Comparison of ENCODE assay signal across 13 cellular contexts in the genomic region with DNA sequence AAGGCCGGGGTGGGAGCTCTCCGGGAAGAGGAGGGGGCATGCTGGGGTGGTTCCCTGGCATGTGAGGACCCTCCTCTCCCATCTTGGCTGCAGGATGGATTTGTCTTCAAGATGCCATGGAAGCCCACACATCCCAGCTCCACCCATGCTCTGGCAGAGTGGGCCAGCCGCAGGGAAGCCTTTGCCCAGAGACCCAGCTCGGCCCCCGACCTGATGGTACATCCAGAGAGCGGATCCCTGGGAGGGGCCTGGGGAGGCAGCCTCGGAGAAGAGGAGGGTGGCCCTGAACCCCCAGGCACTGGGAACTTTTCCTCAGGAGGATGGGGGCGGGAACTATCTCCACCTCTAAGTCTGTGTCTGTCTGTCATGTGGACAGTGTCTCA. TPM values are rescaled to one million over a fixed set of nuclear protein-coding genes. Genes with fewer than 3 reads are reported as not detected.
A peak's percentile ranks its signal among the peaks of the same experiment; 100 is the strongest.
DNase-seq lines count a peak whose midpoint lies in the region; ATAC-seq and TF ChIP-seq lines count a peak whose summit lies in the region.
"Had no signal": no experiment of that assay in that cellular context is flagged by ENCODE, and none has a peak within 500 bp of the region (broad histone marks: within the 10 kb centered on the region; RNA-seq: fewer than 3 reads in every experiment).

No MANE protein-coding gene starts in this region.

- peaks cover 30% of the 10 kb centered on the region for H3K79me1 ChIP-seq in mesenchymal stem cell (replicated peaks; ENCODE audit: low read length, poor library complexity, severe bottlenecking)

- H2AFZ ChIP-seq in mesenchymal stem cell (ENCODE audit: low read depth, low read length) (no peak overlapping the region), SK-N-SH (ENCODE audit: low read depth) (no peak overlapping the region)

- DNase-seq in CD8-positive, alpha-beta T cell = no peak
- DNase-seq in activated CD8-positive, alpha-beta T cell treated with anti-CD3 and anti-CD28 coated beads for 36 hours = no peak
- DNase-seq in mesenchymal stem cell (no peak), SK-N-SH (no peak), NCI-H526 treated with DMSO at 0.1 percent for 48 hours (lab: John Stamatoyannopoulos, UW) (no peak), kidney glomerular epithelial cell (lab: John Stamatoyannopoulos, UW) (no peak)
- DNase-seq: BE2C; MG63; NCI-H1930; stimulated activated CD4-positive, alpha-beta T cell treated with anti-CD3 and anti-CD28 coated beads, Interleukin-4, amount 100 ng/mL, for 1 hour had no signal

- peak overlapping the region; percentile 5 for H4K8ac ChIP-seq in mesenchymal stem cell (ENCODE audit: low read length)

- no peak overlapping the region for H2BK5ac ChIP-seq in mesenchymal stem cell (ENCODE audit: low read depth, low read length, poor library complexity, severe bottlenecking)

- H3K9me3 Mint-ChIP-seq in CD8-positive, alpha-beta T cell = no peaks in the 10 kb centered on the region
- no peaks in the 10 kb centered on the region for H3K9me3 Mint-ChIP-seq in activated CD8-positive, alpha-beta T cell treated with anti-CD3 and anti-CD28 coated beads for 36 hours

- no peaks in the 10 kb centered on the region for H3K27me3 ChIP-seq in BLaER1
- H3K27me3 ChIP-seq in CD8-positive, alpha-beta T cell (ENCODE audit: insufficient read depth, low read length) = no peaks in the 10 kb centered on the region
- no peaks in the 10 kb centered on the region for H3K27me3 ChIP-seq in mesenchymal stem cell (ENCODE audit: control insufficient read depth in 1 of 2, insufficient read depth in 1 of 2, low read length in 2 of 2)
- H3K27me3 ChIP-seq in SK-N-SH (ENCODE audit: insufficient read depth) = no peaks in the 10 kb centered on the region
- H3K27me3 ChIP-seq: BE2C, MG63 had no signal

- TF ChIP-seq RAD21 in SK-N-SH (IDR thresholded peaks at IDR 0.05; ENCODE audit: low read length) = no peak

- H3K36me3 Mint-ChIP-seq in CD8-positive, alpha-beta T cell = peaks cover 90% of the 10 kb centered on the region
- H3K36me3 Mint-ChIP-seq in activated CD8-positive, alpha-beta T cell treated with anti-CD3 and anti-CD28 coated beads for 36 hours (ENCODE audit: low read depth) = peaks cover 78% of the 10 kb centered on the region

- H3K4me1 Mint-ChIP-seq in CD8-positive, alpha-beta T cell (ENCODE audit: low read depth) = peaks cover 70% of the 10 kb centered on the region
- peaks cover 58% of the 10 kb centered on the region for H3K4me1 Mint-ChIP-seq in activated CD8-positive, alpha-beta T cell treated with anti-CD3 and anti-CD28 coated beads for 36 hours (ENCODE audit: low read depth)

- H2BK120ac ChIP-seq in mesenchymal stem cell (ENCODE audit: low read depth, low read length) = no peak overlapping the region

- H3K27ac ChIP-seq in BLaER1 (peak overlapping the region; percentile 6; the same call in 1 of the 2 replicates), mesenchymal stem cell (ENCODE audit: low read length, poor library complexity, severe bottlenecking) (no peak overlapping the region), SK-N-SH (ENCODE audit: low read depth in 2 of 2, low read length in 1 of 2) (peak overlapping the region in 1 of 2 experiments; percentile 65; a peak in 1 of 4 replicates)
- H3K27ac ChIP-seq in CD8-positive, alpha-beta T cell (ENCODE audit: low read depth, low read length) = peak overlapping the region; percentile 42
- H3K27ac ChIP-seq: thoracic aorta had no signal

- H2AK5ac ChIP-seq in mesenchymal stem cell (ENCODE audit: low read length, severe bottlenecking) = no peak overlapping the region

- peak overlapping the region; percentile 3 for H4K91ac ChIP-seq in mesenchymal stem cell (ENCODE audit: low read length)

- no peak overlapping the region for H3K9ac ChIP-seq in BLaER1
- H3K9ac ChIP-seq in mesenchymal stem cell (ENCODE audit: low read length) = peak overlapping the region; percentile 25
- no peak overlapping the region for H3K9ac ChIP-seq in SK-N-SH

- peaks cover 12% of the 10 kb centered on the region for H3F3A ChIP-seq in SK-N-SH (replicated peaks; ENCODE audit: insufficient read depth)

- over 99% methylated on average over 8 of the region's 8 CpGs for WGBS in mesenchymal stem cell
- 86% methylated on average over 4 of the region's 8 CpGs for WGBS in SK-N-SH (ENCODE audit: low lambda C conversion rate)

- H3K4me2 ChIP-seq in BLaER1 = no peak overlapping the region
- no peak overlapping the region for H3K4me2 ChIP-seq in mesenchymal stem cell (ENCODE audit: low read length, poor library complexity, severe bottlenecking)
- no peak overlapping the region for H3K4me2 ChIP-seq in SK-N-SH

- H3K4me3 Mint-ChIP-seq in CD8-positive, alpha-beta T cell = no peak overlapping the region
- H3K4me3 Mint-ChIP-seq in activated CD8-positive, alpha-beta T cell treated with anti-CD3 and anti-CD28 coated beads for 36 hours = no peak overlapping the region

- H3K23ac ChIP-seq in mesenchymal stem cell (ENCODE audit: low read length in 2 of 2) = no peak overlapping the region

- no peak overlapping the region for H2BK15ac ChIP-seq in mesenchymal stem cell (ENCODE audit: low read depth, poor library complexity, severe bottlenecking)

- H3K4ac ChIP-seq in mesenchymal stem cell (ENCODE audit: low read depth in 1 of 2, low read length in 2 of 2) = no peak overlapping the region

- H4K20me1 ChIP-seq in BLaER1 (peaks cover 7% of the 10 kb centered on the region; the same call in 1 of the 2 replicates), SK-N-SH (ENCODE audit: insufficient read depth) (no peaks in the 10 kb centered on the region)

- H3K4me3 ChIP-seq in BLaER1 (no peak overlapping the region), mesenchymal stem cell (ENCODE audit: insufficient read depth in 1 of 2, low read depth in 1 of 2, low read length in 2 of 2) (no peak overlapping the region), SK-N-SH (ENCODE audit: low read depth in 2 of 2, low read length in 1 of 2) (no peak overlapping the region)
- no peak overlapping the region for H3K4me3 ChIP-seq in CD8-positive, alpha-beta T cell (ENCODE audit: low read depth, low read length)
- H3K4me3 ChIP-seq: MG63, mucosa of descending colon, thoracic aorta had no signal

- peaks cover 47% of the 10 kb centered on the region for H3K79me2 ChIP-seq in SK-N-SH (ENCODE audit: insufficient read depth)

- no peak for TF ChIP-seq CTCF in CD8-positive, alpha-beta T cell (IDR thresholded peaks at IDR 0.05)
- no peak for TF ChIP-seq CTCF in activated CD8-positive, alpha-beta T cell treated with anti-CD3 and anti-CD28 coated beads for 36 hours (IDR thresholded peaks at IDR 0.05)
- no peak for TF ChIP-seq CTCF in SK-N-SH (IDR thresholded peaks at IDR 0.05)

- no peak for ATAC-seq in CD8-positive, alpha-beta T cell
- ATAC-seq in activated CD8-positive, alpha-beta T cell treated with anti-CD3 and anti-CD28 coated beads for 36 hours = no peak
- ATAC-seq: mucosa of descending colon had no signal

- H3K27ac Mint-ChIP-seq in CD8-positive, alpha-beta T cell = peak overlapping the region; percentile 98
- H3K27ac Mint-ChIP-seq in activated CD8-positive, alpha-beta T cell treated with anti-CD3 and anti-CD28 coated beads for 36 hours = peak overlapping the region; percentile 24

- H3K9me3 ChIP-seq in BLaER1 (no peaks in the 10 kb centered on the region), mesenchymal stem cell (ENCODE audit: control insufficient read depth, low read length) (no peaks in the 10 kb centered on the region), SK-N-SH (no peaks in the 10 kb centered on the region)
- no peaks in the 10 kb centered on the region for H3K9me3 ChIP-seq in CD8-positive, alpha-beta T cell (ENCODE audit: low read length)
- H3K9me3 ChIP-seq: BE2C, MG63, mucosa of descending colon, thoracic aorta had no signal

- POLR2A ChIA-PET in CD8-positive, alpha-beta T cell (lab: Charles Lee) = interaction anchor here (0.7 to 3.5 kb wide), 2 partner anchors 16 to 19 kb away, joined by 3 to 34 read pairs; a partner anchor contains a TSS
- POLR2A ChIA-PET in activated CD8-positive, alpha-beta T cell treated with anti-CD3 and anti-CD28 coated beads for 36 hours (lab: Charles Lee) = interaction anchor here (0.7 to 4.6 kb wide), 5 partner anchors 11 to 354 kb away, joined by 3 to 42 read pairs (median 6); a partner anchor contains a TSS
- POLR2A ChIA-PET in SK-N-SH (lab: Yijun Ruan, JAX) = interaction anchor here (1.1 kb wide), 1 partner anchor 10 kb away, joined by 3 read pairs; no protein-coding TSS in a partner anchor

- intact Hi-C loops in CD8-positive, alpha-beta T cell (cut with DNase I, micrococcal nuclease) = no loop called here
- intact Hi-C loops in activated CD8-positive, alpha-beta T cell treated with anti-CD3 and anti-CD28 coated beads for 36 hours (cut with micrococcal nuclease) = no loop called here

- no peaks in the 10 kb centered on the region for H3K27me3 Mint-ChIP-seq in CD8-positive, alpha-beta T cell (ENCODE audit: low read depth)
- no peaks in the 10 kb centered on the region for H3K27me3 Mint-ChIP-seq in activated CD8-positive, alpha-beta T cell treated with anti-CD3 and anti-CD28 coated beads for 36 hours

- no peak overlapping the region for H3K14ac ChIP-seq in mesenchymal stem cell (ENCODE audit: low read length in 2 of 2)

- H3K18ac ChIP-seq in mesenchymal stem cell (ENCODE audit: low read depth in 1 of 2, low read length in 2 of 2) = no peak overlapping the region

- H3K9me2 ChIP-seq in SK-N-SH = no peaks in the 10 kb centered on the region

- TF ChIP-seq EP300 in SK-N-SH (IDR thresholded peaks at IDR 0.05; ENCODE audit: borderline replicate concordance in 1 of 2, low read depth in 1 of 2, low read length in 1 of 2) = no peak

- H3K36me3 ChIP-seq in BLaER1 = peaks cover 75% of the 10 kb centered on the region
- H3K36me3 ChIP-seq in CD8-positive, alpha-beta T cell (ENCODE audit: insufficient read depth, low read length) = peaks cover 59% of the 10 kb centered on the region
- peaks cover 69 to 85% of the 10 kb centered on the region in 2 experiments for H3K36me3 ChIP-seq in mesenchymal stem cell (ENCODE audit: control insufficient read depth in 1 of 2, insufficient read depth in 2 of 2, low read depth in 1 of 2, low read length in 2 of 2)
- peaks cover 26 to 48% of the 10 kb centered on the region in 2 experiments for H3K36me3 ChIP-seq in SK-N-SH (replicated peaks in 1 of 2; ENCODE audit: control insufficient read depth in 1 of 2, insufficient read depth in 2 of 2, low read length in 1 of 2)

- CTCF ChIA-PET in CD8-positive, alpha-beta T cell (lab: Charles Lee) = interaction anchor here (1.0 to 8.5 kb wide), 5 partner anchors 9 to 19 kb away, joined by 3 to 67 read pairs (median 7); a partner anchor contains a TSS
- CTCF ChIA-PET in activated CD8-positive, alpha-beta T cell treated with anti-CD3 and anti-CD28 coated beads for 36 hours (lab: Charles Lee) = interaction anchor here (1.0 to 2.5 kb wide), 5 partner anchors 10 to 33 kb away, joined by 3 to 13 read pairs (median 5); a partner anchor contains a TSS
- CTCF ChIA-PET in SK-N-SH (lab: Yijun Ruan, JAX) = interaction anchor here (1.7 to 3.0 kb wide), 2 partner anchors 18 to 19 kb away, joined by 3 to 23 read pairs; a partner anchor contains a TSS

- peak overlapping the region in 1 of 2 experiments; percentile 12 for H2BK12ac ChIP-seq in mesenchymal stem cell (ENCODE audit: low read length in 2 of 2)

- H3K4me1 ChIP-seq in BLaER1 (peaks cover 75% of the 10 kb centered on the region), mesenchymal stem cell (ENCODE audit: control insufficient read depth, insufficient read depth, low read depth, low read length) (peaks cover 37% of the 10 kb centered on the region), SK-N-SH (ENCODE audit: control insufficient read depth in 1 of 2, insufficient read depth in 2 of 2, low read depth in 1 of 2, low read length in 1 of 2) (peaks cover 20 to 41% of the 10 kb centered on the region in 2 experiments)
- peaks cover 53% of the 10 kb centered on the region for H3K4me1 ChIP-seq in CD8-positive, alpha-beta T cell (ENCODE audit: insufficient read depth, low read length)

RNA-seq across cellular contexts. Expression of a gene that starts 4.8 kb away (rescaled TPM):
- total RNA-seq in CD8-positive, alpha-beta T cell = 100 to 1,000 TPM; 135 to 140 TPM
- total RNA-seq in activated CD8-positive, alpha-beta T cell treated with anti-CD3 and anti-CD28 coated beads for 36 hours = 10 to 100 TPM; 66.9 to 67.1 TPM
- 97.9 TPM for polyA plus RNA-seq in mesenchymal stem cell (2013, experiment 1 of 2)
- polyA plus RNA-seq in mesenchymal stem cell (2013, experiment 2 of 2) = 95.2 TPM
- 41.5 and 56.5 TPM in 2 replicates for polyA plus RNA-seq in SK-N-SH (2012; rRNA removed)
- 26.5 and 35.3 TPM in 2 replicates for polyA plus RNA-seq in SK-N-SH (2012; cell fraction: cytosol; rRNA removed)
- polyA plus RNA-seq in SK-N-SH (2012; cell fraction: nucleus; rRNA removed) = 173 and 208 TPM in 2 replicates

RNA-seq across cellular contexts. Expression of a gene that starts 14.3 kb away (rescaled TPM):
- 10 to 100 TPM; 23.2 to 24.1 TPM for total RNA-seq in CD8-positive, alpha-beta T cell
- total RNA-seq in activated CD8-positive, alpha-beta T cell treated with anti-CD3 and anti-CD28 coated beads for 36 hours = 10 to 100 TPM; 35.0 to 35.4 TPM
- 38.0 TPM for polyA plus RNA-seq in mesenchymal stem cell (2013, experiment 1 of 2)
- 38.0 TPM for polyA plus RNA-seq in mesenchymal stem cell (2013, experiment 2 of 2)
- polyA plus RNA-seq in SK-N-SH (2012; rRNA removed) = 37.6 and 41.2 TPM in 2 replicates
- 29.8 and 39.9 TPM in 2 replicates for polyA plus RNA-seq in SK-N-SH (2012; cell fraction: cytosol; rRNA removed)
- polyA plus RNA-seq in SK-N-SH (2012; cell fraction: nucleus; rRNA removed) = 26.3 and 35.2 TPM in 2 replicates

RNA-seq across cellular contexts. Expression of a gene that starts 19.5 kb away (rescaled TPM):
- 1 to 10 TPM; 5.2 to 6.3 TPM for total RNA-seq in CD8-positive, alpha-beta T cell
- total RNA-seq in activated CD8-positive, alpha-beta T cell treated with anti-CD3 and anti-CD28 coated beads for 36 hours = 1 to 10 TPM; 7.4 to 8.6 TPM
- polyA plus RNA-seq in mesenchymal stem cell (2013, experiment 1 of 2) = 9.4 TPM
- polyA plus RNA-seq in mesenchymal stem cell (2013, experiment 2 of 2) = 9.5 TPM
- polyA plus RNA-seq in SK-N-SH (2012; rRNA removed) = 8.6 and 10.3 TPM in 2 replicates
- polyA plus RNA-seq in SK-N-SH (2012; cell fraction: cytosol; rRNA removed) = 4.7 and 6.5 TPM in 2 replicates
- 9.7 and 10.8 TPM in 2 replicates for polyA plus RNA-seq in SK-N-SH (2012; cell fraction: nucleus; rRNA removed)

RNA-seq across cellular contexts. Expression of a gene that starts 19.6 kb away (rescaled TPM):
- under 1 TPM in 1 of 2 experiments, not detected in 1; 0.16 TPM for total RNA-seq in CD8-positive, alpha-beta T cell
- total RNA-seq in activated CD8-positive, alpha-beta T cell treated with anti-CD3 and anti-CD28 coated beads for 36 hours = under 1 TPM in 1 of 2 experiments, not detected in 1; 0.23 TPM
- 0.07 TPM for polyA plus RNA-seq in mesenchymal stem cell (2013, experiment 1 of 2)
- 0.07 TPM for polyA plus RNA-seq in mesenchymal stem cell (2013, experiment 2 of 2)
- 1.6 and 1.8 TPM in 2 replicates for polyA plus RNA-seq in SK-N-SH (2012; rRNA removed)
- 1.1 and 1.4 TPM in 2 replicates for polyA plus RNA-seq in SK-N-SH (2012; cell fraction: cytosol; rRNA removed)
- 4.5 and 5.8 TPM in 2 replicates for polyA plus RNA-seq in SK-N-SH (2012; cell fraction: nucleus; rRNA removed)

RNA-seq across cellular contexts. Expression of a gene that starts 33.3 kb away (rescaled TPM):
- 10 to 100 TPM in 1 of 2 experiments, 1 to 10 TPM in 1; 9.6 to 10.7 TPM for total RNA-seq in CD8-positive, alpha-beta T cell
- total RNA-seq in activated CD8-positive, alpha-beta T cell treated with anti-CD3 and anti-CD28 coated beads for 36 hours = 10 to 100 TPM; 62.5 to 66.6 TPM
- 39.5 TPM for polyA plus RNA-seq in mesenchymal stem cell (2013, experiment 1 of 2)
- polyA plus RNA-seq in mesenchymal stem cell (2013, experiment 2 of 2) = 36.9 TPM
- polyA plus RNA-seq in SK-N-SH (2012; rRNA removed) = 59.9 and 73.9 TPM in 2 replicates
- polyA plus RNA-seq in SK-N-SH (2012; cell fraction: cytosol; rRNA removed) = 31.6 and 54.9 TPM in 2 replicates
- polyA plus RNA-seq in SK-N-SH (2012; cell fraction: nucleus; rRNA removed) = 36.1 and 49.8 TPM in 2 replicates
